22 cellular contexts compared by ENCODE assay signal in the genomic region with DNA sequence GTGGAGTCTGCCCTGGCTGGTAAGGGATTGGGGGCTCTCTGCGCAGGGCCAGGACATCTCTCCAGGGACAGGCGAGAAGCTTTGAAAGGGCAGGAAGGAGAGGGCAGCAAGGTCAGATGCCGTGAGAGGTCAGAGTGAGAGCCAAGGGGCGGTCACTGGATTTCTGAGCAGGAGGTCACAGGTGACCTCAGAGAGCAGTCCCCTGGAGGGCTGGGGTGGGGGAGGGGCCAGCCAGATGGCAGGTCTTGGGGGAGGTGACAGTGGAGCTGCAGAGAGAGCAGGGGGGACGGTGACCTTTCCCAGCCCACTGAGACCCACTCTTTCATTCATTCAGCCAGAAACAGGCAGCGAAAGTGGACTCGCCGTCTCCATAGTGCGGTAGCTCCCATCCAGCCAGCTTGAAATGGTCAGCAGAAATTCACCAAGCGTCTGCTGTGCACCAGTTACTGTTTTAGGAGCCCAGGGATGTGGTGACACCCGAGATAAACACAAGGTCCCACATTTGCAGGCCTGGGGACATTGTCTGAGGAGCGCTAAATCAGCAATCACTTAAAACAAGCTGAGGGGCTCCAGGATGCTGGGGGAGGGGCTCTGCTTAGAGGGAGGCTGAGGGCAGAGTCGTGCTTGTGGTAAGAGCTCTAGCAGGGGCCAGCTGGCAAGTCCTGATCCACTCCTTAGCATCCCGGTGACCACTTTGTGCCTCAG. TPM values are rescaled to one million over a fixed set of nuclear protein-coding genes. Genes with fewer than 3 reads are reported as not detected.
A peak's percentile ranks its signal among the peaks of the same experiment; 100 is the strongest.
DNase-seq lines count a peak whose midpoint lies in the region; ATAC-seq and TF ChIP-seq lines count a peak whose summit lies in the region.
"Had no signal": no experiment of that assay in that cellular context is flagged by ENCODE, and none has a peak within 500 bp of the region (broad histone marks: within the 10 kb centered on the region; RNA-seq: fewer than 3 reads in every experiment).

No MANE protein-coding gene starts in this region.

- H3K4me1 ChIP-seq in Caco-2 (peaks cover 20% of the 10 kb centered on the region), cardiac muscle cell (ENCODE audit: low read depth) (peaks cover 49% of the 10 kb centered on the region)

- peak overlapping the region; percentile 61 for H3K27ac Mint-ChIP-seq in Caco-2 (ENCODE audit: unreplicated experiment)
- H3K27ac Mint-ChIP-seq in nephron progenitor cell: peak overlapping the region; percentile 98
- H3K27ac Mint-ChIP-seq: activated naive CD4-positive, alpha-beta T cell treated with anti-CD3 and anti-CD28 coated beads, Interleukin-2, amount 50 U/mL, for 24 hours; activated T-cell treated with anti-CD3 and anti-CD28 coated beads, Interleukin-2, amount 50 U/mL, for 24 hours; dendritic cell treated with granulocyte-macrophage colony-stimulating factor and Interleukin-4, amounts not matched to agents 40 ng/mL and 50 ng/mL, for 4 days; HFFc6 had no signal

- ATAC-seq in GM18873 (IDR thresholded peaks at IDR 0.05; ENCODE audit: low FRiP score, unreplicated experiment): no peak
- ATAC-seq: body of pancreas had no signal

- H3K27ac ChIP-seq in cardiac muscle cell: peak overlapping the region; percentile 93
- H3K27ac ChIP-seq: body of pancreas, thoracic aorta had no signal

- H3K4me3 ChIP-seq in Caco-2 (ENCODE audit: low read depth, low read length) (no peak overlapping the region), cardiac muscle cell (no peak overlapping the region)
- H3K4me3 ChIP-seq: body of pancreas, thoracic aorta had no signal

- H3K4me3 Mint-ChIP-seq in Caco-2 (ENCODE audit: unreplicated experiment): no peak overlapping the region
- H3K4me3 Mint-ChIP-seq in nephron progenitor cell: peak overlapping the region; percentile 71
- H3K4me3 Mint-ChIP-seq: activated naive CD4-positive, alpha-beta T cell treated with anti-CD3 and anti-CD28 coated beads, Interleukin-2, amount 50 U/mL, for 24 hours; activated T-cell treated with anti-CD3 and anti-CD28 coated beads, Interleukin-2, amount 50 U/mL, for 24 hours; dendritic cell treated with granulocyte-macrophage colony-stimulating factor and Interleukin-4, amounts not matched to agents 40 ng/mL and 50 ng/mL, for 4 days; HFFc6 had no signal

- peaks cover 13% of the 10 kb centered on the region for H3K36me3 Mint-ChIP-seq in Caco-2 (ENCODE audit: insufficient read depth, unreplicated experiment)
- no peaks in the 10 kb centered on the region for H3K36me3 Mint-ChIP-seq in nephron progenitor cell (ENCODE audit: low read depth)
- H3K36me3 Mint-ChIP-seq: activated naive CD4-positive, alpha-beta T cell treated with anti-CD3 and anti-CD28 coated beads, Interleukin-2, amount 50 U/mL, for 24 hours had no signal

- peaks cover 13% of the 10 kb centered on the region for H3K4me1 Mint-ChIP-seq in Caco-2 (ENCODE audit: low read depth, unreplicated experiment)
- H3K4me1 Mint-ChIP-seq in nephron progenitor cell: peaks cover 79% of the 10 kb centered on the region

- intact Hi-C loops in Caco-2 (cut with micrococcal nuclease; ENCODE audit: unreplicated experiment): no loop called here

- H3K27me3 Mint-ChIP-seq in Caco-2 (ENCODE audit: insufficient read depth, unreplicated experiment): no peaks in the 10 kb centered on the region
- peaks cover 3% of the 10 kb centered on the region for H3K27me3 Mint-ChIP-seq in nephron progenitor cell (ENCODE audit: low read depth, poor library complexity)
- H3K27me3 Mint-ChIP-seq: activated naive CD4-positive, alpha-beta T cell treated with anti-CD3 and anti-CD28 coated beads, Interleukin-2, amount 50 U/mL, for 24 hours; activated T-cell treated with anti-CD3 and anti-CD28 coated beads, Interleukin-2, amount 50 U/mL, for 24 hours; dendritic cell treated with granulocyte-macrophage colony-stimulating factor and Interleukin-4, amounts not matched to agents 40 ng/mL and 50 ng/mL, for 4 days had no signal

- no peaks in the 10 kb centered on the region for H3K9me3 ChIP-seq in Caco-2
- H3K9me3 ChIP-seq in cardiac muscle cell (ENCODE audit: low read depth): no peaks in the 10 kb centered on the region
- H3K9me3 ChIP-seq: body of pancreas, thoracic aorta had no signal

- TF ChIP-seq CTCF in Caco-2 (IDR thresholded peaks at IDR 0.05; ENCODE audit: insufficient read depth in 1 of 2, low read depth in 1 of 2, low read length in 1 of 2, severe bottlenecking in 1 of 2, unreplicated experiment in 1 of 2) (no peak), cardiac muscle cell (IDR thresholded peaks at IDR 0.05; ENCODE audit: low read depth, low read length) (no peak), nephron progenitor cell (IDR thresholded peaks at IDR 0.05) (no peak)

- H3K27me3 ChIP-seq in Caco-2 (replicated peaks; ENCODE audit: control insufficient read depth, insufficient read depth, low read length) (no peaks in the 10 kb centered on the region), cardiac muscle cell (no peaks in the 10 kb centered on the region)
- H3K27me3 ChIP-seq: body of pancreas had no signal

- BruUV-seq in Caco-2 (replicated peaks; lab: Mats Ljungman, UMichigan): no TSS peak

- POLR2A ChIA-PET in Caco-2 (lab: Charles Lee): interaction anchor here (0.5 kb wide), 1 partner anchor 10 kb away, joined by 3 read pairs; no protein-coding TSS in a partner anchor

- DNase-seq in Caco-2 (no peak), HuH-7.5 (ENCODE audit: low spot score) (peak; percentile 61), cardiac muscle cell (ENCODE audit: low read depth in 1 of 2, low spot score in 1 of 2) (peak in 1 of 2 donors; percentile 64), nephron progenitor cell (peak; percentile 77), RKO (ENCODE audit: low spot score) (no peak), Ammon's horn (ENCODE audit: low spot score) (no peak), A172 (ENCODE audit: low spot score) (no peak)
- DNase-seq: activated CD4-positive, alpha-beta T cell treated with anti-CD3 and anti-CD28 coated beads, Interleukin-2, amount 50 U/mL, for 1 hour; activated T-cell treated with anti-CD3 and anti-CD28 coated beads, Interleukin-2, amount 50 U/mL, for 24 hours; body of pancreas; HFFc6; midbrain; NCI-H2029; NCI-H510A; occipital lobe; small intestine had no signal

- H3K36me3 ChIP-seq in Caco-2 (ENCODE audit: control insufficient read depth, insufficient read depth, low read length) (peaks cover 1% of the 10 kb centered on the region; the same call in 1 of the 2 replicates), cardiac muscle cell (no peaks in the 10 kb centered on the region)
- H3K36me3 ChIP-seq: thoracic aorta had no signal

- CTCF ChIA-PET in Caco-2 (lab: Charles Lee): interaction anchor here (0.7 kb wide), 1 partner anchor 1399 kb away, joined by 8 read pairs; no protein-coding TSS in a partner anchor

- H3K9me3 Mint-ChIP-seq in Caco-2 (ENCODE audit: unreplicated experiment): no peaks in the 10 kb centered on the region
- H3K9me3 Mint-ChIP-seq in nephron progenitor cell: no peaks in the 10 kb centered on the region
- H3K9me3 Mint-ChIP-seq: activated naive CD4-positive, alpha-beta T cell treated with anti-CD3 and anti-CD28 coated beads, Interleukin-2, amount 50 U/mL, for 24 hours; activated T-cell treated with anti-CD3 and anti-CD28 coated beads, Interleukin-2, amount 50 U/mL, for 24 hours; dendritic cell treated with granulocyte-macrophage colony-stimulating factor and Interleukin-4, amounts not matched to agents 40 ng/mL and 50 ng/mL, for 4 days; HFFc6 had no signal

RNA-seq across cellular contexts. Expression of a gene that starts 10.2 kb away (rescaled TPM):
- total RNA-seq in Caco-2 (2022) (97.9 and 98.4 TPM in 2 replicates), cardiac muscle cell (90.7 and 92.6 TPM in 2 replicates)
- 46.8 and 81.2 TPM in 2 replicates for polyA plus RNA-seq in cardiac muscle cell
- total RNA-seq in A172 (2014; rRNA removed; shearing (Covaris generic)): 46.6 and 53.0 TPM in 2 replicates

RNA-seq across cellular contexts. Expression of a gene that starts 33.3 kb away (rescaled TPM):
- 0.61 and 1.1 TPM in 2 replicates for total RNA-seq in Caco-2 (2022)
- 0.33 TPM in 1 of 2 replicates, not detected in the other for total RNA-seq in cardiac muscle cell
- polyA plus RNA-seq in cardiac muscle cell: 0.64 and 1.1 TPM in 2 replicates
- total RNA-seq in A172 (2014; rRNA removed; shearing (Covaris generic)): 0.22 and 1.5 TPM in 2 replicates
- total RNA-seq: epithelial cell of proximal tubule, G401 had no signal

RNA-seq across cellular contexts. Expression of a gene that starts 45.5 kb away (rescaled TPM):
- 38.2 and 41.4 TPM in 2 replicates for total RNA-seq in Caco-2 (2022)
- total RNA-seq in cardiac muscle cell: 77.5 and 83.1 TPM in 2 replicates
- polyA plus RNA-seq in cardiac muscle cell: 131 and 137 TPM in 2 replicates
- total RNA-seq in A172 (2014; rRNA removed; shearing (Covaris generic)): 53.2 and 75.7 TPM in 2 replicates

RNA-seq across cellular contexts. Expression of a gene that starts 46.9 kb away (rescaled TPM):
- 70.9 and 78.1 TPM in 2 replicates for total RNA-seq in Caco-2 (2022)
- total RNA-seq in cardiac muscle cell: 67.2 and 69.9 TPM in 2 replicates
- polyA plus RNA-seq in cardiac muscle cell: 32.9 and 38.9 TPM in 2 replicates
- 59.4 and 72.8 TPM in 2 replicates for total RNA-seq in A172 (2014; rRNA removed; shearing (Covaris generic))

RNA-seq across cellular contexts. Expression of a gene that starts 47.1 kb away (rescaled TPM):
- 30.4 and 31.1 TPM in 2 replicates for total RNA-seq in Caco-2 (2022)
- 52.2 and 54.5 TPM in 2 replicates for total RNA-seq in cardiac muscle cell
- polyA plus RNA-seq in cardiac muscle cell: 31.3 and 41.7 TPM in 2 replicates
- 45.6 and 56.0 TPM in 2 replicates for total RNA-seq in A172 (2014; rRNA removed; shearing (Covaris generic))

Comparison
In these comparisons a context has a peak if more than half of its experiments do, and no peak if none do; other contexts are left out.
1. DNase-seq: peak in HuH-7.5 (single experiment) and nephron progenitor cell (single experiment); none in Caco-2 (0 of 2), RKO (single experiment), Ammon's horn (single experiment) and A172 (single experiment).